Comparison of ENCODE assay signal across 22 cellular contexts in the genomic region with DNA sequence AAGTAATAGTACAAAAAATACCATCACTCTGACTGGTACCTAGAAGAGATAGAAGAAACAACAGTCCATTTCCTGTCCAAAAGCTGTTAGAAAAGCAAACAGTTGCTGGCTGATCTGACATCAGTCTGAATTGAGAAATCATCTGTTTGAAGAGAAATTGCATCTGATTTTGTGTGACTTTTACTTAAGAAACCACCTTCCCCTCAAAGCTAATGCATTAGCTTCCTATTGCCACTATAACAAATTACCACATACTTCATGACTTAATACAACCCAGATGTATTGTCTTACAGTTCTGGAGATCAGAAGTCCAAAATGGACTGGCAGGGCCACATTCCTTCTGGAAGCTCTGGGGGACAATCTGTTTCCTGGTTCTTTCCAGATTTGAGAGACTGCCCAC.
DNase-seq lines count a peak whose midpoint lies in the region; ATAC-seq, FAIRE-seq and TF ChIP-seq lines count a peak whose summit lies in the region.
"Had no signal": no experiment of that assay in that cellular context is flagged by ENCODE, and none has a peak within 500 bp of the region (broad histone marks: within the 10 kb centered on the region; RNA-seq: fewer than 3 reads in every experiment).

No MANE protein-coding gene starts in this region.

- H3K36me3 ChIP-seq in SK-N-SH (replicated peaks in 1 of 2; ENCODE audit: control insufficient read depth in 1 of 2, insufficient read depth in 2 of 2, low read length in 1 of 2): no peaks in the 10 kb centered on the region
- no peaks in the 10 kb centered on the region for H3K36me3 ChIP-seq in astrocyte (ENCODE audit: insufficient read depth, low read length)
- H3K36me3 ChIP-seq: Peyer's patch had no signal

- no peak for ATAC-seq in SK-N-SH treated with all-trans-retinoic acid at 6 μM for 48 hours
- ATAC-seq: HepG2 had no signal

- DNase-seq in SK-N-SH (no peak), astrocyte (ENCODE audit: low read depth) (peak; percentile 90), fibroblast of pulmonary artery (ENCODE audit: low read depth) (peak; percentile 83), GM19240 (ENCODE audit: insufficient read length, low spot score) (no peak), Ammon's horn (ENCODE audit: low spot score) (no peak), dermis blood vessel endothelial cell (no peak)
- DNase-seq in stimulated activated CD4-positive, alpha-beta T cell treated with anti-CD3 and anti-CD28 coated beads, Interleukin-1b, Interleukin-23, amount 100 ng/mL, for 48 hours: no peak
- DNase-seq: AML-193; CD4-positive, CD25-positive, alpha-beta regulatory T cell; GDM1; MM.1S; NCI-H1105; NCI-H1930; NCI-H2171; NCI-H510A; NCI-H82; Peyer's patch; SHP77 had no signal

- no peak for TF ChIP-seq CTCF in SK-N-SH (IDR thresholded peaks at IDR 0.05)
- no peak for TF ChIP-seq CTCF in astrocyte (IDR thresholded peaks at IDR 0.05; ENCODE audit: insufficient read depth, low read depth, low read length)
- TF ChIP-seq CTCF in fibroblast of pulmonary artery (IDR thresholded peaks at IDR 0.05; ENCODE audit: low read length, missing control alignments): no peak

- TF ChIP-seq RAD21 in SK-N-SH (IDR thresholded peaks at IDR 0.05; ENCODE audit: low read length): no peak

- FAIRE-seq in astrocyte (lab: Jason Lieb, UNC): no peak
- FAIRE-seq: H54, HepG2 had no signal

- H3K27ac ChIP-seq in SK-N-SH (ENCODE audit: low read depth in 2 of 2, low read length in 1 of 2): no peak overlapping the region
- no peak overlapping the region for H3K27ac ChIP-seq in astrocyte (ENCODE audit: low read depth, low read length)
- H3K27ac ChIP-seq: 22Rv1, Peyer's patch had no signal

- H3K27me3 ChIP-seq in SK-N-SH (ENCODE audit: insufficient read depth) (no peaks in the 10 kb centered on the region), astrocyte (ENCODE audit: insufficient read depth, low read length) (no peaks in the 10 kb centered on the region)
- H3K27me3 ChIP-seq: Peyer's patch had no signal

- H3K4me1 ChIP-seq in SK-N-SH (ENCODE audit: control insufficient read depth in 1 of 2, insufficient read depth in 2 of 2, low read depth in 1 of 2, low read length in 1 of 2) (peaks cover 3 to 5% of the 10 kb centered on the region in 2 experiments; a peak in 3 of 4 replicates), astrocyte (ENCODE audit: insufficient read depth, low read length) (peaks cover 15% of the 10 kb centered on the region)
- H3K4me1 ChIP-seq: Peyer's patch had no signal

- peaks cover 14% of the 10 kb centered on the region for H3F3A ChIP-seq in SK-N-SH (replicated peaks; ENCODE audit: insufficient read depth)

- H3K9me3 Mint-ChIP-seq in astrocyte (ENCODE audit: unreplicated experiment): no peaks in the 10 kb centered on the region

- H3K27me3 Mint-ChIP-seq in astrocyte (ENCODE audit: low read depth, unreplicated experiment): no peaks in the 10 kb centered on the region
- H3K27me3 Mint-ChIP-seq: CD4-positive, CD25-positive, alpha-beta regulatory T cell had no signal

- no peaks in the 10 kb centered on the region for H3K36me3 Mint-ChIP-seq in astrocyte (ENCODE audit: low read depth, unreplicated experiment)
- H3K36me3 Mint-ChIP-seq: CD4-positive, CD25-positive, alpha-beta regulatory T cell had no signal

- H3K4me2 ChIP-seq in SK-N-SH (no peak overlapping the region), astrocyte (ENCODE audit: low read length) (no peak overlapping the region)

- H3K4me3 ChIP-seq in SK-N-SH (ENCODE audit: low read depth in 2 of 2, low read length in 1 of 2) (no peak overlapping the region), astrocyte (ENCODE audit: insufficient read depth, low read depth, low read length) (no peak overlapping the region), fibroblast of pulmonary artery (replicated peaks; ENCODE audit: low read depth, low read length) (no peak overlapping the region)
- H3K4me3 ChIP-seq: Peyer's patch had no signal

- no peak overlapping the region for H2AFZ ChIP-seq in SK-N-SH (ENCODE audit: low read depth)
- no peak overlapping the region for H2AFZ ChIP-seq in astrocyte (ENCODE audit: low read depth, low read length)

- H3K27ac Mint-ChIP-seq in astrocyte (ENCODE audit: unreplicated experiment): no peak overlapping the region
- H3K27ac Mint-ChIP-seq: CD4-positive, CD25-positive, alpha-beta regulatory T cell had no signal

- H4K20me1 ChIP-seq in SK-N-SH (ENCODE audit: insufficient read depth): no peaks in the 10 kb centered on the region
- H4K20me1 ChIP-seq in astrocyte (ENCODE audit: insufficient read depth, low read length): no peaks in the 10 kb centered on the region

- H3K79me2 ChIP-seq in SK-N-SH (ENCODE audit: insufficient read depth): no peaks in the 10 kb centered on the region
- H3K79me2 ChIP-seq in astrocyte (ENCODE audit: insufficient read depth, low read length): no peaks in the 10 kb centered on the region

- H3K4me3 Mint-ChIP-seq in astrocyte (ENCODE audit: unreplicated experiment): no peak overlapping the region
- H3K4me3 Mint-ChIP-seq: CD4-positive, CD25-positive, alpha-beta regulatory T cell had no signal

- H3K9me3 ChIP-seq in SK-N-SH: no peaks in the 10 kb centered on the region
- H3K9me3 ChIP-seq in astrocyte (ENCODE audit: insufficient read depth, low read depth, low read length): no peaks in the 10 kb centered on the region
- H3K9me3 ChIP-seq: Peyer's patch had no signal

- no peak for TF ChIP-seq EP300 in SK-N-SH (IDR thresholded peaks at IDR 0.05; ENCODE audit: borderline replicate concordance in 1 of 2, low read depth in 1 of 2, low read length in 1 of 2)

- POLR2A ChIA-PET in SK-N-SH (lab: Yijun Ruan, JAX): no interaction called here

- no peak overlapping the region for H3K9ac ChIP-seq in SK-N-SH
- no peak overlapping the region for H3K9ac ChIP-seq in astrocyte (ENCODE audit: low read length)

- no peaks in the 10 kb centered on the region for H3K9me2 ChIP-seq in SK-N-SH

- CTCF ChIA-PET in SK-N-SH (lab: Yijun Ruan, JAX): interaction anchor here (1.0 kb wide), 1 partner anchor 9 kb away, joined by 3 read pairs; no protein-coding TSS in a partner anchor

- no peaks in the 10 kb centered on the region for H3K4me1 Mint-ChIP-seq in astrocyte (ENCODE audit: low read depth, unreplicated experiment)

TF ChIP-seq in SK-N-SH, 30 proteins besides CTCF, POLR2A, EP300 and RAD21:
- no peak for TF ChIP-seq CHD2 (IDR thresholded peaks at IDR 0.05; ENCODE audit: low read length, partially characterized antibody)
- TF ChIP-seq SMC3 (IDR thresholded peaks at IDR 0.05; ENCODE audit: low read depth, low read length): no peak
- no peak for TF ChIP-seq GABPA (IDR thresholded peaks at IDR 0.05; ENCODE audit: low read depth)
- peak; percentile 47; the same call in 1 of the 2 replicates for TF ChIP-seq TCF12 (IDR thresholded peaks at IDR 0.05)
TF ChIP-seq in SK-N-SH: peak in this region for 1.

TF ChIP-seq in SK-N-SH treated with all-trans-retinoic acid at 6 μM for 48 hours, 23 proteins besides CTCF, POLR2A, EP300 and RAD21 (continues in another document):
- TF ChIP-seq TOX (CRISPR knock-in tag; IDR thresholded peaks at IDR 0.05; ENCODE audit: borderline replicate concordance): no peak
- TF ChIP-seq ZNF70 (CRISPR knock-in tag; IDR thresholded peaks at IDR 0.05): no peak
- TF ChIP-seq, protein P1, sequence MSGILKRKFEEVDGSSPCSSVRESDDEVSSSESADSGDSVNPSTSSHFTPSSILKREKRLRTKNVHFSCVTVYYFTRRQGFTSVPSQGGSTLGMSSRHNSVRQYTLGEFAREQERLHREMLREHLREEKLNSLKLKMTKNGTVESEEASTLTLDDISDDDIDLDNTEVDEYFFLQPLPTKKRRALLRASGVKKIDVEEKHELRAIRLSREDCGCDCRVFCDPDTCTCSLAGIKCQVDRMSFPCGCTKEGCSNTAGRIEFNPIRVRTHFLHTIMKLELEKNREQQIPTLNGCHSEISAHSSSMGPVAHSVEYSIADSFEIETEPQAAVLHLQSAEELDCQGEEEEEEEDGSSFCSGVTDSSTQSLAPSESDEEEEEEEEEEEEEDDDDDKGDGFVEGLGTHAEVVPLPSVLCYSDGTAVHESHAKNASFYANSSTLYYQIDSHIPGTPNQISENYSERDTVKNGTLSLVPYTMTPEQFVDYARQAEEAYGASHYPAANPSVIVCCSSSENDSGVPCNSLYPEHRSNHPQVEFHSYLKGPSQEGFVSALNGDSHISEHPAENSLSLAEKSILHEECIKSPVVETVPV (CRISPR knock-in tag; IDR thresholded peaks at IDR 0.05): no peak
- TF ChIP-seq ZFP3 (CRISPR knock-in tag; IDR thresholded peaks at IDR 0.05): no peak
- TF ChIP-seq ZC3H10 (CRISPR knock-in tag; IDR thresholded peaks at IDR 0.05): no peak
- no peak for TF ChIP-seq OSR1 (CRISPR knock-in tag; IDR thresholded peaks at IDR 0.05)
- TF ChIP-seq PPARA (CRISPR knock-in tag; IDR thresholded peaks at IDR 0.05; ENCODE audit: borderline replicate concordance): no peak
- TF ChIP-seq ARNTL (CRISPR knock-in tag; IDR thresholded peaks at IDR 0.05; ENCODE audit: borderline replicate concordance, low read depth): no peak
- TF ChIP-seq, protein P2, sequence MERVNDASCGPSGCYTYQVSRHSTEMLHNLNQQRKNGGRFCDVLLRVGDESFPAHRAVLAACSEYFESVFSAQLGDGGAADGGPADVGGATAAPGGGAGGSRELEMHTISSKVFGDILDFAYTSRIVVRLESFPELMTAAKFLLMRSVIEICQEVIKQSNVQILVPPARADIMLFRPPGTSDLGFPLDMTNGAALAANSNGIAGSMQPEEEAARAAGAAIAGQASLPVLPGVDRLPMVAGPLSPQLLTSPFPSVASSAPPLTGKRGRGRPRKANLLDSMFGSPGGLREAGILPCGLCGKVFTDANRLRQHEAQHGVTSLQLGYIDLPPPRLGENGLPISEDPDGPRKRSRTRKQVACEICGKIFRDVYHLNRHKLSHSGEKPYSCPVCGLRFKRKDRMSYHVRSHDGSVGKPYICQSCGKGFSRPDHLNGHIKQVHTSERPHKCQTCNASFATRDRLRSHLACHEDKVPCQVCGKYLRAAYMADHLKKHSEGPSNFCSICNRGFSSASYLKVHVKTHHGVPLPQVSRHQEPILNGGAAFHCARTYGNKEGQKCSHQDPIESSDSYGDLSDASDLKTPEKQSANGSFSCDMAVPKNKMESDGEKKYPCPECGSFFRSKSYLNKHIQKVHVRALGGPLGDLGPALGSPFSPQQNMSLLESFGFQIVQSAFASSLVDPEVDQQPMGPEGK (CRISPR knock-in tag; IDR thresholded peaks at IDR 0.05; ENCODE audit: borderline replicate concordance): no peak
- TF ChIP-seq BACH2 (CRISPR knock-in tag; IDR thresholded peaks at IDR 0.05; ENCODE audit: borderline replicate concordance): no peak
- no peak for TF ChIP-seq ZNF565 (CRISPR knock-in tag; conservative IDR thresholded peaks at IDR 0.05; ENCODE audit: low read depth)

Comparison
In these comparisons a context has a peak if more than half of its experiments do, and no peak if none do; other contexts are left out.
1. DNase-seq: peak in astrocyte (single experiment) and fibroblast of pulmonary artery (single experiment); none in SK-N-SH (single experiment), GM19240 (single experiment), Ammon's horn (single experiment), stimulated activated CD4-positive, alpha-beta T cell treated with anti-CD3 and anti-CD28 coated beads, Interleukin-1b, Interleukin-23, amount 100 ng/mL, for 48 hours (single experiment) and dermis blood vessel endothelial cell (single experiment).